Comparison of ENCODE assay signal across 8 cellular contexts in the genomic region with DNA sequence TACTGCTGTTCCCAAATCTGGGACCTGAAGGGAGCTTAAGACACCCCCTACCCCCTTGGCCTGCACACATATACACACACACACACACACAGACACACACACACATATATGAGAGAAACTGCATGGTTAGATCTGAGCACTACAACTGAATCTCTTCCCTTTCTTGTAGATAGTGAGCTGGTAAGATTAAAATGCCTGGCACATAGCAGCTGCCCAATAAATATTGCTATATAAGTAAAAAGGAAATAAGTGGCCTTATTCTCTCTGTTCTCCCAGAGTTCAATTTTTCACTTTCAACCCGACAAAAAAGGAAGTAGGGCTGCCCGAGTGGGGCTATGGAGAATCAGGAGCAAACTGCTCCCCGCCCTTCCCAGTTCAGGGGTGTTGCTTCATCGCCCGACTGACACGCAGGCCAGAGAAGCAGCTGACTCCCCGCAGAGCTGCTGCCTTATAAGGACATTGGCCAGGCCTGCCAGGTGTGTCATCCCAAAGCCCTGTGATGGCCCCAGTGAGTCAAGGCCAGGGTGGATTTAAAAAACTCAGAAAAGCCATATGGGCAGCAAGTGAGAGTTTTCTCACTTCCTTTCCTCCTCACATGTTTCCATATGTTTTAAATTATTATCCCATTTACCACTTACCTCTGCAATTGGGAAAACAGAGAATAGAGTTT.
A peak's percentile ranks its signal among the peaks of the same experiment; 100 is the strongest.
DNase-seq lines count a peak whose midpoint lies in the region; ATAC-seq lines count a peak whose summit lies in the region.

No MANE protein-coding gene starts in this region.

- ATAC-seq in GM19397 (IDR thresholded peaks at IDR 0.05; ENCODE audit: unreplicated experiment) = peak; percentile 65
- peak; percentile 78 for ATAC-seq in HG03378 (IDR thresholded peaks at IDR 0.05; ENCODE audit: unreplicated experiment)
- ATAC-seq in Right ventricle myocardium superior (ENCODE audit: poor library complexity) = peak; percentile 88
- ATAC-seq in sciatic nerve = peak; percentile 98

- DNase-seq in AG20443 (ENCODE audit: low spot score) = peak; percentile 94
- DNase-seq in SKM-1 (lab: John Stamatoyannopoulos, UW; ENCODE audit: unreplicated experiment) = peak; percentile 92
- DNase-seq in Right ventricle myocardium superior = peak; percentile 87
- peak; percentile 92 for DNase-seq in sciatic nerve (ENCODE audit: low spot score)
- DNase-seq in DMS79 treated with DMSO at 0.1 percent for 48 hours (lab: John Stamatoyannopoulos, UW) = no peak
- DNase-seq in NCI-H1048 (lab: John Stamatoyannopoulos, UW) = no peak

- intact Hi-C loops in Right ventricle myocardium superior (cut with DNase I) (no loop called here), sciatic nerve (cut with DNase I) (no loop called here)

Comparison
In these comparisons a context has a peak if more than half of its experiments do, and no peak if none do; other contexts are left out.
1. DNase-seq: peak in AG20443 (single experiment), SKM-1 (single experiment), Right ventricle myocardium superior (single experiment) and sciatic nerve (single experiment); none in DMS79 treated with DMSO at 0.1 percent for 48 hours (single experiment) and NCI-H1048 (single experiment).
2. Peak in every context shown above with its lines, with median percentiles within 50 percentile points of each other: ATAC-seq.